Comparison of ENCODE assay signal across 20 cellular contexts in the genomic region with DNA sequence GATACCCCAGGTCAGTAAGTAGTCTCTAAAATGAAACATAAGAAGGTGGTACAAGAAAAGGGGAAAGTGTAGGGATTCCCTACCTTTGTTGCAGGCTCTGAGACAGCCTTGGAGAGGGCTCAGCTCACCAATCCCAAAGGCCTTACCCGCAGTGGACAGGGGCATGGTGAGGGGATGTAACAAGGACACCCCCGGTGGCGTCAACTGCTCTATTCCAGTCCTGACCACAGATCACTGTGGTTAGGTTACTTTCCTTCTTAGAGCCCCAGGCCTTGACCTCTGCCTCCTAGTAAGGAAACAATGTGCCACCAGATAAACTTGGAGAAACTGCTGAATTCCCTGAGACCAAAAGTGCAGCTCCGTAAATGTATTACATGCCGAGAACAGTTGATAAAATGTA.
"Had no signal": no experiment of that assay in that cellular context is flagged by ENCODE, and none has a peak within 500 bp of the region (broad histone marks: within the 10 kb centered on the region; RNA-seq: fewer than 3 reads in every experiment).

No MANE protein-coding gene starts in this region.

- H3K4me3 ChIP-seq: coronary artery, hepatocyte, psoas muscle, stomach, thoracic aorta, transverse colon had no signal

- H3K4me1 ChIP-seq: psoas muscle, stomach, transverse colon had no signal

- H3K79me2 ChIP-seq: hepatocyte had no signal

- H3K4me2 ChIP-seq: hepatocyte had no signal

- H3K36me3 ChIP-seq: neutrophil, stomach, thoracic aorta, transverse colon had no signal

- H3K27me3 ChIP-seq: transverse colon had no signal

- FAIRE-seq: small intestine had no signal

- H3K27ac ChIP-seq: coronary artery, hepatocyte, neutrophil, psoas muscle, stomach, thoracic aorta, transverse colon had no signal

- DNase-seq: effector CD4-positive, alpha-beta T cell; foreskin melanocyte; head of caudate nucleus; left colon; left ventricle myocardium superior; naive thymus-derived CD4-positive, alpha-beta T cell; nephron progenitor cell; psoas muscle; retina; small intestine; stimulated activated CD4-positive, alpha-beta T cell treated with anti-CD3 and anti-CD28 coated beads, Interleukin-12 subunit alpha, Interleukin-12 subunit beta, amount 100 ng/mL, for 4 hours; stimulated activated naive CD4-positive, alpha-beta T cell; stomach; substantia nigra; transverse colon had no signal

- ATAC-seq: left colon; left ventricle myocardium superior; naive thymus-derived CD4-positive, alpha-beta T cell; psoas muscle; sciatic nerve had no signal

- H3K9me3 ChIP-seq: neutrophil, psoas muscle, thoracic aorta, transverse colon had no signal

- H2AFZ ChIP-seq: hepatocyte had no signal
